Comparison of ENCODE assay signal across 1 cellular context in the genomic region with DNA sequence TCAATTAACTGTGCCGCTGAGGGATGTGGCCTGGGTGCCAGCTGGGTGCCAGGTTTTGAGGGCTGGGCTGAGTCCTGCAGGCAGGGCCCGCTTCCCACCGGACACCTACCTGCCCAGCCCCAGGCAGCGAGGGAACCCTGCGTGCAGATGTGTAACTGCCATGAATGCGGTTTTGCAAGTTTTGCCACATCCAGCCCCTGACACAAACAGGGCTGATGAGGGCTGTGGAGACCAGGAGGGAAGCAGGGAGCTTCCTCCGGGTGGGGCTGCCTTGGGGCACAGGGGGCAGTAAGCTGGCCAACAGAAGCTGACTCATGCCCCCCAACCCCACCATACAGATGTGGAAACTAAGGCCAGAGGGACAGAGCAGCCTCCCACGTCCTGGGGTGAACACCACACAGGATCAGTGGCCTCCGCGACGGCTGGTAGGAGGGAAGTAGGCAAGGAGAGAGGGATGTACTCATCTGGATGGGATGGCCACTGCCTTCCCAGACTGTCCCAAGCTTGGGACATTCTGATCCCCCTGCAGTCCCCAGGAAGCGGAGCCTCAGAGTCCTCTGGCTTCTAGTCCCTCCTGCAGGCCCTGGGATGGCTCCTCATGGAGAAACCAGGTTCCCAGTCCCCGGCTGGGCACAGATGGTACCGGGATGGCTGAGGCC.
TF ChIP-seq lines count a peak whose summit lies in the region.

No MANE protein-coding gene starts in this region.

TF ChIP-seq in GM23338, 12 proteins besides CTCF, POLR2A, EP300 and RAD21 (continued from another document):
- TF ChIP-seq ZNF462 (CRISPR knock-in tag; IDR thresholded peaks at IDR 0.05) = no peak
- TF ChIP-seq, protein P1, sequence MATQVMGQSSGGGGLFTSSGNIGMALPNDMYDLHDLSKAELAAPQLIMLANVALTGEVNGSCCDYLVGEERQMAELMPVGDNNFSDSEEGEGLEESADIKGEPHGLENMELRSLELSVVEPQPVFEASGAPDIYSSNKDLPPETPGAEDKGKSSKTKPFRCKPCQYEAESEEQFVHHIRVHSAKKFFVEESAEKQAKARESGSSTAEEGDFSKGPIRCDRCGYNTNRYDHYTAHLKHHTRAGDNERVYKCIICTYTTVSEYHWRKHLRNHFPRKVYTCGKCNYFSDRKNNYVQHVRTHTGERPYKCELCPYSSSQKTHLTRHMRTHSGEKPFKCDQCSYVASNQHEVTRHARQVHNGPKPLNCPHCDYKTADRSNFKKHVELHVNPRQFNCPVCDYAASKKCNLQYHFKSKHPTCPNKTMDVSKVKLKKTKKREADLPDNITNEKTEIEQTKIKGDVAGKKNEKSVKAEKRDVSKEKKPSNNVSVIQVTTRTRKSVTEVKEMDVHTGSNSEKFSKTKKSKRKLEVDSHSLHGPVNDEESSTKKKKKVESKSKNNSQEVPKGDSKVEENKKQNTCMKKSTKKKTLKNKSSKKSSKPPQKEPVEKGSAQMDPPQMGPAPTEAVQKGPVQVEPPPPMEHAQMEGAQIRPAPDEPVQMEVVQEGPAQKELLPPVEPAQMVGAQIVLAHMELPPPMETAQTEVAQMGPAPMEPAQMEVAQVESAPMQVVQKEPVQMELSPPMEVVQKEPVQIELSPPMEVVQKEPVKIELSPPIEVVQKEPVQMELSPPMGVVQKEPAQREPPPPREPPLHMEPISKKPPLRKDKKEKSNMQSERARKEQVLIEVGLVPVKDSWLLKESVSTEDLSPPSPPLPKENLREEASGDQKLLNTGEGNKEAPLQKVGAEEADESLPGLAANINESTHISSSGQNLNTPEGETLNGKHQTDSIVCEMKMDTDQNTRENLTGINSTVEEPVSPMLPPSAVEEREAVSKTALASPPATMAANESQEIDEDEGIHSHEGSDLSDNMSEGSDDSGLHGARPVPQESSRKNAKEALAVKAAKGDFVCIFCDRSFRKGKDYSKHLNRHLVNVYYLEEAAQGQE (IDR thresholded peaks at IDR 0.05; ENCODE audit: unreplicated experiment) = no peak
- TF ChIP-seq CREB1 (CRISPR knock-in tag; IDR thresholded peaks at IDR 0.05; ENCODE audit: low read depth) = no peak
- no peak for TF ChIP-seq EZH2 (IDR thresholded peaks at IDR 0.05; ENCODE audit: low read depth, unreplicated experiment)
- no peak for TF ChIP-seq JUNB (IDR thresholded peaks at IDR 0.05; ENCODE audit: unreplicated experiment)
TF ChIP-seq in GM23338: peak in this region for 0.
